In the genomic region with DNA sequence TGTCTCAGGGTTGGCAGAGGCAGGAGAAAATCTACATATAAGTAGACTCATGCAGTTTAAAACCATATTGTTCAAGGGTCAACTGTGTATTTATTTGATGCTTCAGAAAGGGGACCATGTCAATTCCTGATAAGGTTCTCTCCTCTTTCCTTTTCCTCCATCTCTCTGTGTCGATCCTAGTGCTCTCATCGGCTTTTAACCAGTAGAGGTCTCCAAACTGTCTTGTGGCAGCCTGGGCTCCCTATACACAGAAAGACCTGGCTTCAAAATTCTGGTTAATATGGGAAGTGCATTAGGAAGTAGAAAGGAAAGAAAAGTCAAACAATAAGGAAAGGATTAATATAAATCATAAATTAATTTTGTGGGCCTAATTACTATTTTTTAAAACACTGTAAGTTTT, we compare ENCODE assay signal across 10 cellular contexts.
DNase-seq lines count a peak whose midpoint lies in the region; TF ChIP-seq lines count a peak whose summit lies in the region.
"Had no signal": no experiment of that assay in that cellular context is flagged by ENCODE, and none has a peak within 500 bp of the region (broad histone marks: within the 10 kb centered on the region; RNA-seq: fewer than 3 reads in every experiment).

No MANE protein-coding gene starts in this region.

- H4K20me1 ChIP-seq in mammary epithelial cell (ENCODE audit: insufficient read depth, low read length) (no peaks in the 10 kb centered on the region), neural cell (ENCODE audit: insufficient read depth) (no peaks in the 10 kb centered on the region)

- no peaks in the 10 kb centered on the region for H3K4me1 ChIP-seq in mammary epithelial cell (ENCODE audit: insufficient read depth, low read length)
- H3K4me1 ChIP-seq: parathyroid adenoma had no signal

- intact Hi-C loops in mammary epithelial cell (cut with micrococcal nuclease), result loop anchor here (1.0 kb wide), 1 partner anchor 199 kb away; no protein-coding TSS in a partner anchor

- H3K79me2 ChIP-seq in mammary epithelial cell (ENCODE audit: insufficient read depth, low read length), result no peaks in the 10 kb centered on the region
- H3K79me2 ChIP-seq in neural cell (replicated peaks; ENCODE audit: insufficient read depth, low read length), result no peaks in the 10 kb centered on the region
- H3K79me2 ChIP-seq: parathyroid adenoma had no signal

- TF ChIP-seq CTCF in GM10266 (IDR thresholded peaks at IDR 0.05; ENCODE audit: control insufficient read depth, insufficient read depth, low read depth, missing control alignments) (peak; percentile 28), NB4 (IDR thresholded peaks at IDR 0.05; ENCODE audit: low read depth, low read length) (peak; percentile 66), mammary epithelial cell (conservative IDR thresholded peaks at IDR 0.05 in 1 of 2, IDR thresholded peaks at IDR 0.05 in 1 of 2; ENCODE audit: extremely low read depth in 1 of 2, insufficient read depth in 1 of 2, low read depth in 1 of 2, low read length in 2 of 2) (peak; percentile 50 to 75), neural cell (IDR thresholded peaks at IDR 0.05; ENCODE audit: poor library complexity, severe bottlenecking) (peak; percentile 57)

- CTCF ChIA-PET in mammary epithelial cell (lab: Charles Lee; ENCODE audit: low non-redundant PET), result no interaction called here

- no peak for TF ChIP-seq EP300 in neural cell (conservative IDR thresholded peaks at IDR 0.05; ENCODE audit: poor library complexity, severe bottlenecking)

- H3K9ac ChIP-seq in mammary epithelial cell (ENCODE audit: insufficient read depth, low read length), result no peak overlapping the region
- no peak overlapping the region for H3K9ac ChIP-seq in neural cell (ENCODE audit: low read length)
- H3K9ac ChIP-seq: parathyroid adenoma had no signal

- DNase-seq in GM10266 (ENCODE audit: extremely low spot score) (no peak), NB4 (ENCODE audit: low read depth) (peak; percentile 28), mammary epithelial cell (peak; percentile 12), OCI-M2 (lab: John Stamatoyannopoulos, UW; ENCODE audit: unreplicated experiment) (no peak), foreskin melanocyte (no peak)
- DNase-seq in stimulated activated CD8-positive, alpha-beta memory T cell treated with anti-CD3 and anti-CD28 coated beads, Interleukin-4, amount 100 ng/mL, for 48 hours, result no peak
- DNase-seq: activated CD4-positive, alpha-beta memory T cell treated with anti-CD3 and anti-CD28 coated beads, Interleukin-2, amount 10 ng/mL, durations not matched to agents 7 days and 5 days; effector CD8-positive, alpha-beta T cell had no signal

- H3K27me3 ChIP-seq in mammary epithelial cell (ENCODE audit: insufficient read depth, low read length) (peaks cover 1% of the 10 kb centered on the region), neural cell (ENCODE audit: insufficient read depth, low read depth, low read length) (no peaks in the 10 kb centered on the region)

- H3K9me2 ChIP-seq in neural cell (ENCODE audit: insufficient read depth, low read length), result no peaks in the 10 kb centered on the region

- H2AFZ ChIP-seq in mammary epithelial cell (ENCODE audit: low read depth, low read length), result no peak overlapping the region
- H2AFZ ChIP-seq in neural cell (ENCODE audit: low read depth, low read length), result no peak overlapping the region
- H2AFZ ChIP-seq: parathyroid adenoma had no signal

- H3F3A ChIP-seq in neural cell (ENCODE audit: insufficient read depth, low read length, poor library complexity, severe bottlenecking), result peaks cover 6% of the 10 kb centered on the region

- TF ChIP-seq RAD21 in neural cell (conservative IDR thresholded peaks at IDR 0.05), result peak; percentile 62

- no TSS peak for BruUV-seq in mammary epithelial cell (replicated peaks; lab: Mats Ljungman, UMichigan)

- H3K4me3 ChIP-seq in NB4 (ENCODE audit: low read depth, low read length), result no peak overlapping the region
- no peak overlapping the region for H3K4me3 ChIP-seq in mammary epithelial cell (replicated peaks in 1 of 3; ENCODE audit: insufficient read depth in 1 of 3, low read depth in 2 of 3, low read length in 3 of 3)
- no peak overlapping the region for H3K4me3 ChIP-seq in neural cell (ENCODE audit: low read length)

- H3K9me3 ChIP-seq in mammary epithelial cell (replicated peaks; ENCODE audit: insufficient read depth, low read length), result no peaks in the 10 kb centered on the region
- H3K9me3 ChIP-seq in neural cell (ENCODE audit: low read length), result no peaks in the 10 kb centered on the region

- in situ Hi-C loops in mammary epithelial cell (cut with MboI; ENCODE audit: low sequenced_read_pairs in 2 of 2), result no loop called here

- H3K27ac ChIP-seq in mammary epithelial cell (ENCODE audit: insufficient read depth, low read depth, low read length) (no peak overlapping the region), neural cell (ENCODE audit: low read length) (no peak overlapping the region)
- H3K27ac ChIP-seq: parathyroid adenoma had no signal

- H3K36me3 ChIP-seq in mammary epithelial cell (ENCODE audit: insufficient read depth, low read length) (no peaks in the 10 kb centered on the region), neural cell (ENCODE audit: insufficient read depth, low read length) (no peaks in the 10 kb centered on the region)

- dilution Hi-C loops in mammary epithelial cell (cut with HindIII; ENCODE audit: low sequenced_read_pairs), result no loop called here

- H3K4me2 ChIP-seq in mammary epithelial cell (ENCODE audit: insufficient read depth, low read depth, low read length) (no peak overlapping the region), neural cell (ENCODE audit: low read length) (no peak overlapping the region)

- TF ChIP-seq POLR2A in NB4 (IDR thresholded peaks at IDR 0.05; ENCODE audit: extremely low read depth, insufficient read length), result no peak

- WGBS in mammary epithelial cell (ENCODE audit: low coverage, missing lambda C conversion rate), result 19% methylated on average over 2 of the region's 2 CpGs

TF ChIP-seq in neural cell, 6 proteins besides CTCF, POLR2A, EP300 and RAD21:
- TF ChIP-seq SMC3 (conservative IDR thresholded peaks at IDR 0.05; ENCODE audit: poor library complexity), result peak; percentile 54
- TF ChIP-seq, protein P1, sequence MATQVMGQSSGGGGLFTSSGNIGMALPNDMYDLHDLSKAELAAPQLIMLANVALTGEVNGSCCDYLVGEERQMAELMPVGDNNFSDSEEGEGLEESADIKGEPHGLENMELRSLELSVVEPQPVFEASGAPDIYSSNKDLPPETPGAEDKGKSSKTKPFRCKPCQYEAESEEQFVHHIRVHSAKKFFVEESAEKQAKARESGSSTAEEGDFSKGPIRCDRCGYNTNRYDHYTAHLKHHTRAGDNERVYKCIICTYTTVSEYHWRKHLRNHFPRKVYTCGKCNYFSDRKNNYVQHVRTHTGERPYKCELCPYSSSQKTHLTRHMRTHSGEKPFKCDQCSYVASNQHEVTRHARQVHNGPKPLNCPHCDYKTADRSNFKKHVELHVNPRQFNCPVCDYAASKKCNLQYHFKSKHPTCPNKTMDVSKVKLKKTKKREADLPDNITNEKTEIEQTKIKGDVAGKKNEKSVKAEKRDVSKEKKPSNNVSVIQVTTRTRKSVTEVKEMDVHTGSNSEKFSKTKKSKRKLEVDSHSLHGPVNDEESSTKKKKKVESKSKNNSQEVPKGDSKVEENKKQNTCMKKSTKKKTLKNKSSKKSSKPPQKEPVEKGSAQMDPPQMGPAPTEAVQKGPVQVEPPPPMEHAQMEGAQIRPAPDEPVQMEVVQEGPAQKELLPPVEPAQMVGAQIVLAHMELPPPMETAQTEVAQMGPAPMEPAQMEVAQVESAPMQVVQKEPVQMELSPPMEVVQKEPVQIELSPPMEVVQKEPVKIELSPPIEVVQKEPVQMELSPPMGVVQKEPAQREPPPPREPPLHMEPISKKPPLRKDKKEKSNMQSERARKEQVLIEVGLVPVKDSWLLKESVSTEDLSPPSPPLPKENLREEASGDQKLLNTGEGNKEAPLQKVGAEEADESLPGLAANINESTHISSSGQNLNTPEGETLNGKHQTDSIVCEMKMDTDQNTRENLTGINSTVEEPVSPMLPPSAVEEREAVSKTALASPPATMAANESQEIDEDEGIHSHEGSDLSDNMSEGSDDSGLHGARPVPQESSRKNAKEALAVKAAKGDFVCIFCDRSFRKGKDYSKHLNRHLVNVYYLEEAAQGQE (IDR thresholded peaks at IDR 0.05; ENCODE audit: borderline replicate concordance), result no peak

Comparison
In these comparisons a context has a peak if more than half of its experiments do, and no peak if none do; other contexts are left out.
1. DNase-seq: peak in NB4 (single experiment) and mammary epithelial cell (single experiment); none in GM10266 (single experiment), OCI-M2 (single experiment), stimulated activated CD8-positive, alpha-beta memory T cell treated with anti-CD3 and anti-CD28 coated beads, Interleukin-4, amount 100 ng/mL, for 48 hours (single experiment) and foreskin melanocyte (single experiment).
2. Peak in every context shown above with its lines, with median percentiles within 50 percentile points of each other: CTCF ChIP-seq.